In genomic region chr5:143650296-143650695, GRCh38 we compare ENCODE assay signal across 28 cellular contexts.
DNase-seq lines count a peak whose midpoint lies in the region; ATAC-seq and TF ChIP-seq lines count a peak whose summit lies in the region.
"Had no signal": no experiment of that assay in that cellular context is flagged by ENCODE, and none has a peak within 500 bp of the region (broad histone marks: within the 10 kb centered on the region; RNA-seq: fewer than 3 reads in every experiment).

No MANE protein-coding gene starts in this region.

- no peak for TF ChIP-seq EP300 in gastroesophageal sphincter (IDR thresholded peaks at IDR 0.05)

- no peaks in the 10 kb centered on the region for H3K4me1 Mint-ChIP-seq in stimulated activated memory B cell treated with anti-CD40 and anti-IgM and Interleukin-4, amounts not matched to agents 10 μg/mL and 1 μg/mL and 100 μg/mL, for 72 hours
- H3K4me1 Mint-ChIP-seq in activated CD4-positive, alpha-beta T cell treated with anti-CD3 and anti-CD28 coated beads, Interleukin-2, amount 10 ng/mL, durations not matched to agents 24 days and 14 days: peaks cover 8% of the 10 kb centered on the region
- no peaks in the 10 kb centered on the region for H3K4me1 Mint-ChIP-seq in CD4-positive, alpha-beta T cell (ENCODE audit: low read depth)
- H3K4me1 Mint-ChIP-seq: activated naive CD4-positive, alpha-beta T cell treated with anti-CD3 and anti-CD28 coated beads, Interleukin-2, amount 10 ng/mL, durations not matched to agents 7 days and 5 days; GM23338 had no signal

- no peak overlapping the region for H3K27ac Mint-ChIP-seq in stimulated activated memory B cell treated with anti-CD40 and anti-IgM and Interleukin-4, amounts not matched to agents 10 μg/mL and 1 μg/mL and 100 μg/mL, for 72 hours
- no peak overlapping the region for H3K27ac Mint-ChIP-seq in activated CD4-positive, alpha-beta T cell treated with anti-CD3 and anti-CD28 coated beads, Interleukin-2, amount 10 ng/mL, durations not matched to agents 24 days and 14 days
- no peak overlapping the region for H3K27ac Mint-ChIP-seq in CD4-positive, alpha-beta T cell
- H3K27ac Mint-ChIP-seq: activated CD4-positive, alpha-beta memory T cell treated with anti-CD3 and anti-CD28 coated beads for 36 hours; activated naive CD4-positive, alpha-beta T cell treated with anti-CD3 and anti-CD28 coated beads, Interleukin-2, amount 10 ng/mL, durations not matched to agents 7 days and 5 days; GM23338; IgD-negative memory B cell; mesothelial cell of epicardium; nephron progenitor cell had no signal

- H3K4me1 ChIP-seq in gastroesophageal sphincter (peaks cover 0 to 5% (median 0%) of the 10 kb centered on the region in 3 donors), mucosa of descending colon (ENCODE audit: low read depth) (no peaks in the 10 kb centered on the region)
- H3K4me1 ChIP-seq: left lung, pancreas had no signal

- 35 to 54% methylated on average over 6 of the region's 6 CpGs for WGBS in gastroesophageal sphincter (ENCODE audit: low coverage in 1 of 2), 2 donors

- intact Hi-C loops in mucosa of descending colon (cut with DNase I, micrococcal nuclease): no loop called here
- intact Hi-C loops in activated CD4-positive, alpha-beta T cell treated with anti-CD3 and anti-CD28 coated beads, Interleukin-2, amount 10 ng/mL, durations not matched to agents 24 days and 14 days (cut with micrococcal nuclease): loop anchor here (5.0 kb wide), 1 partner anchor 177 kb away; no protein-coding TSS in a partner anchor
- intact Hi-C loops in CD4-positive, alpha-beta T cell (cut with DNase I, micrococcal nuclease): no loop called here

- peaks cover 0 to 3% (median 0%) of the 10 kb centered on the region in 3 donors for H3K9me3 ChIP-seq in gastroesophageal sphincter
- no peaks in the 10 kb centered on the region for H3K9me3 ChIP-seq in mucosa of descending colon
- no peaks in the 10 kb centered on the region for H3K9me3 ChIP-seq in CD4-positive, alpha-beta T cell (ENCODE audit: control insufficient read depth, low read length)
- H3K9me3 ChIP-seq: gastrocnemius medialis, left lung, pancreas, spleen had no signal

- H3K27me3 ChIP-seq in gastroesophageal sphincter: no peaks in the 10 kb centered on the region
- no peaks in the 10 kb centered on the region for H3K27me3 ChIP-seq in CD4-positive, alpha-beta T cell (ENCODE audit: control insufficient read depth, insufficient read depth, low read length)
- H3K27me3 ChIP-seq: gastrocnemius medialis, left lung, pancreas, spleen had no signal

- no peak for TF ChIP-seq POLR2A in gastroesophageal sphincter (IDR thresholded peaks at IDR 0.05)

- CTCF ChIA-PET in CD4-positive, alpha-beta T cell (lab: Charles Lee): no interaction called here

- H3K27me3 Mint-ChIP-seq in stimulated activated memory B cell treated with anti-CD40 and anti-IgM and Interleukin-4, amounts not matched to agents 10 μg/mL and 1 μg/mL and 100 μg/mL, for 72 hours: no peaks in the 10 kb centered on the region
- no peaks in the 10 kb centered on the region for H3K27me3 Mint-ChIP-seq in activated CD4-positive, alpha-beta T cell treated with anti-CD3 and anti-CD28 coated beads, Interleukin-2, amount 10 ng/mL, durations not matched to agents 24 days and 14 days
- H3K27me3 Mint-ChIP-seq in CD4-positive, alpha-beta T cell: no peaks in the 10 kb centered on the region

- peak; percentile 33 to 89 for DNase-seq in NCI-H446 (lab: John Stamatoyannopoulos, UW)
- no peak for DNase-seq in mucosa of descending colon
- no peak for DNase-seq in activated CD4-positive, alpha-beta T cell treated with anti-CD3 and anti-CD28 coated beads, Interleukin-2, amount 10 ng/mL, durations not matched to agents 24 days and 14 days
- no peak for DNase-seq in CD4-positive, alpha-beta T cell
- DNase-seq: activated CD4-positive, alpha-beta memory T cell treated with anti-CD3 and anti-CD28 coated beads for 36 hours; activated CD8-positive, alpha-beta memory T cell treated with anti-CD3 and anti-CD28 coated beads, Interleukin-2, amount 50 U/mL, for 48 hours; activated naive CD4-positive, alpha-beta T cell treated with anti-CD3 and anti-CD28 coated beads, Interleukin-2, amount 10 ng/mL, durations not matched to agents 7 days and 5 days; amniotic stem cell; Calu3; cortex of kidney; DND-41; gastrocnemius medialis; left lung; NCI-H1105; NCI-H187 treated with DMSO at 0.1 percent for 48 hours; nephron progenitor cell; pancreas; retina; spleen; T-helper 1 cell had no signal

- TF ChIP-seq CTCF in gastroesophageal sphincter (IDR thresholded peaks at IDR 0.05) (no peak), mucosa of descending colon (IDR thresholded peaks at IDR 0.05) (no peak)
- no peak for TF ChIP-seq CTCF in CD4-positive, alpha-beta T cell (IDR thresholded peaks at IDR 0.05)

- POLR2A ChIA-PET in CD4-positive, alpha-beta T cell (lab: Charles Lee): no interaction called here

- H3K9me3 Mint-ChIP-seq in stimulated activated memory B cell treated with anti-CD40 and anti-IgM and Interleukin-4, amounts not matched to agents 10 μg/mL and 1 μg/mL and 100 μg/mL, for 72 hours: no peaks in the 10 kb centered on the region
- H3K9me3 Mint-ChIP-seq in activated CD4-positive, alpha-beta T cell treated with anti-CD3 and anti-CD28 coated beads, Interleukin-2, amount 10 ng/mL, durations not matched to agents 24 days and 14 days: no peaks in the 10 kb centered on the region
- H3K9me3 Mint-ChIP-seq in CD4-positive, alpha-beta T cell: no peaks in the 10 kb centered on the region
- H3K9me3 Mint-ChIP-seq: activated CD4-positive, alpha-beta memory T cell treated with anti-CD3 and anti-CD28 coated beads for 36 hours; activated naive CD4-positive, alpha-beta T cell treated with anti-CD3 and anti-CD28 coated beads, Interleukin-2, amount 10 ng/mL, durations not matched to agents 7 days and 5 days; GM23338; IgD-negative memory B cell; nephron progenitor cell had no signal

- no peak overlapping the region for H3K27ac ChIP-seq in gastroesophageal sphincter
- no peak overlapping the region for H3K27ac ChIP-seq in CD4-positive, alpha-beta T cell (ENCODE audit: low read depth, low read length)
- H3K27ac ChIP-seq: gastrocnemius medialis, left lung, pancreas, spleen had no signal

- H3K4me3 Mint-ChIP-seq in stimulated activated memory B cell treated with anti-CD40 and anti-IgM and Interleukin-4, amounts not matched to agents 10 μg/mL and 1 μg/mL and 100 μg/mL, for 72 hours: no peak overlapping the region
- H3K4me3 Mint-ChIP-seq in activated CD4-positive, alpha-beta T cell treated with anti-CD3 and anti-CD28 coated beads, Interleukin-2, amount 10 ng/mL, durations not matched to agents 24 days and 14 days: no peak overlapping the region
- H3K4me3 Mint-ChIP-seq in CD4-positive, alpha-beta T cell: no peak overlapping the region
- H3K4me3 Mint-ChIP-seq: activated CD4-positive, alpha-beta memory T cell treated with anti-CD3 and anti-CD28 coated beads for 36 hours; activated naive CD4-positive, alpha-beta T cell treated with anti-CD3 and anti-CD28 coated beads, Interleukin-2, amount 10 ng/mL, durations not matched to agents 7 days and 5 days; CD14-positive monocyte; GM23338; mesothelial cell of epicardium; nephron progenitor cell had no signal

- no peaks in the 10 kb centered on the region for H3K36me3 Mint-ChIP-seq in stimulated activated memory B cell treated with anti-CD40 and anti-IgM and Interleukin-4, amounts not matched to agents 10 μg/mL and 1 μg/mL and 100 μg/mL, for 72 hours
- no peaks in the 10 kb centered on the region for H3K36me3 Mint-ChIP-seq in activated CD4-positive, alpha-beta T cell treated with anti-CD3 and anti-CD28 coated beads, Interleukin-2, amount 10 ng/mL, durations not matched to agents 24 days and 14 days (ENCODE audit: low read depth)
- no peaks in the 10 kb centered on the region for H3K36me3 Mint-ChIP-seq in CD4-positive, alpha-beta T cell (ENCODE audit: low read depth)
- H3K36me3 Mint-ChIP-seq: activated CD4-positive, alpha-beta memory T cell treated with anti-CD3 and anti-CD28 coated beads for 36 hours; activated naive CD4-positive, alpha-beta T cell treated with anti-CD3 and anti-CD28 coated beads, Interleukin-2, amount 10 ng/mL, durations not matched to agents 7 days and 5 days; CD14-positive monocyte; IgD-negative memory B cell; mesothelial cell of epicardium had no signal

- ATAC-seq in GM19351 (IDR thresholded peaks at IDR 0.05; ENCODE audit: unreplicated experiment) (peak; percentile 42), gastroesophageal sphincter (peak; percentile 39), mucosa of descending colon (no peak), GM19395 (IDR thresholded peaks at IDR 0.05; ENCODE audit: unreplicated experiment) (no peak)
- ATAC-seq in stimulated activated memory B cell treated with anti-CD40 and anti-IgM and Interleukin-4, amounts not matched to agents 10 μg/mL and 1 μg/mL and 100 μg/mL, for 72 hours: peak; percentile 16
- no peak for ATAC-seq in CD4-positive, alpha-beta T cell (ENCODE audit: poor library complexity)
- ATAC-seq: gastrocnemius medialis, GM23338, left lung, pancreas had no signal

- H3K4me3 ChIP-seq in gastroesophageal sphincter (no peak overlapping the region), mucosa of descending colon (no peak overlapping the region)
- H3K4me3 ChIP-seq: gastrocnemius medialis, GM23338, left lung, pancreas, spleen had no signal

- H3K36me3 ChIP-seq in gastroesophageal sphincter (no peaks in the 10 kb centered on the region), mucosa of descending colon (ENCODE audit: low read depth) (no peaks in the 10 kb centered on the region)
- H3K36me3 ChIP-seq: gastrocnemius medialis, left lung, pancreas, spleen had no signal

Comparison
In these comparisons a context has a peak if more than half of its experiments do, and no peak if none do; other contexts are left out.
1. ATAC-seq: peak in GM19351 (single experiment), gastroesophageal sphincter (single experiment) and stimulated activated memory B cell treated with anti-CD40 and anti-IgM and Interleukin-4, amounts not matched to agents 10 μg/mL and 1 μg/mL and 100 μg/mL, for 72 hours (single experiment); none in mucosa of descending colon (single experiment), GM19395 (single experiment) and CD4-positive, alpha-beta T cell (single experiment).
2. DNase-seq: peak in NCI-H446 (2 of 2); none in mucosa of descending colon (0 of 3), activated CD4-positive, alpha-beta T cell treated with anti-CD3 and anti-CD28 coated beads, Interleukin-2, amount 10 ng/mL, durations not matched to agents 24 days and 14 days (single experiment) and CD4-positive, alpha-beta T cell (0 of 10).